ENCODE assay signal across 12 cellular contexts in genomic region chr19:46433470-46433869, GRCh38. TPM values are rescaled to one million over a fixed set of nuclear protein-coding genes. Genes with fewer than 3 reads are reported as not detected.
"Had no signal": no experiment of that assay in that cellular context is flagged by ENCODE, and none has a peak within 500 bp of the region (broad histone marks: within the 10 kb centered on the region; RNA-seq: fewer than 3 reads in every experiment).

No MANE protein-coding gene starts in this region.

RNA-seq across cellular contexts. Expression of gene PNMA8C, which starts 4.7 kb away (rescaled TPM):
- total RNA-seq: left lobe of liver; left ventricle myocardium inferior; lower leg skin; lung microvascular endothelial cell; mesenteric fat pad; mononuclear cell; naive thymus-derived CD4-positive, alpha-beta T cell had no signal
- polyA plus RNA-seq: hepatocyte; keratinocyte; liver; mammary epithelial cell; naive thymus-derived CD4-positive, alpha-beta T cell had no signal

RNA-seq across cellular contexts. Expression of gene CCDC8, which starts 20.1 kb away (rescaled TPM):
- total RNA-seq: mononuclear cell; naive thymus-derived CD4-positive, alpha-beta T cell had no signal
- polyA plus RNA-seq: immature natural killer cell; naive thymus-derived CD4-positive, alpha-beta T cell had no signal

RNA-seq across cellular contexts. Expression of gene PNMA8A, which starts 37.9 kb away (rescaled TPM):
- total RNA-seq: lung microvascular endothelial cell, mononuclear cell had no signal
- polyA plus RNA-seq: immature natural killer cell; naive thymus-derived CD4-positive, alpha-beta T cell had no signal
